In the genomic region with DNA sequence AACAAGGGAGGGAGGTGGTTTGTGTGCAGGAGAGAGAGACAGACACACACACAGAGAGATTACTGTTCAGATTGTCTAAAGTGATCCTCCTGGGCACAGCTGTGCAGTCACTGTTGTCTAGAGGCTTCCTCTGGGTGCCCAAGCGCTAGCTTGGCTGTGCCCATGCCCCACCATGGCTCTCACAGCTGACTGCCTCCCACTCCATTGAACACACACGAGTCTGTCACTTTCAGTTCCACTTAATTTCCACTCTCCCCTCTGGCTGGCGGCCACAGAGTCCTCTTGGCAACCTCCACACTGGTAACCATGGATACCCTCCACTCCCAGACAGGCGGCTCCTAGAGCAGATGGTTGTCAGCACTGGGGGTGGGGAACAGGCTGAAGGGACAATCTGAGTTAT, we compare ENCODE assay signal across 8 cellular contexts. TPM values are rescaled to one million over a fixed set of nuclear protein-coding genes. Genes with fewer than 3 reads are reported as not detected.
DNase-seq lines count a peak whose midpoint lies in the region; ATAC-seq, FAIRE-seq and TF ChIP-seq lines count a peak whose summit lies in the region.

No MANE protein-coding gene starts in this region.

- TF ChIP-seq CTCF in K562 (IDR thresholded peaks at IDR 0.05 in 2 of 3, conservative IDR thresholded peaks at IDR 0.05 in 1 of 3; ENCODE audit: insufficient read depth in 2 of 3, low read depth in 1 of 3, low read length in 3 of 3): no peak

- H3K36me3 Mint-ChIP-seq in naive thymus-derived CD8-positive, alpha-beta T cell: no peaks in the 10 kb centered on the region

- peaks cover 0 to 4% of the 10 kb centered on the region in 2 experiments; a peak in 3 of 5 replicates for H3K4me1 ChIP-seq in K562 (replicated peaks in 1 of 2; ENCODE audit: control insufficient read depth in 2 of 2, insufficient read depth in 2 of 2, low read length in 2 of 2)

- FAIRE-seq in K562 (lab: Jason Lieb, UNC) (no peak), islet of Langerhans (lab: Jason Lieb, UNC) (peak; percentile 96)

- H3K27me3 Mint-ChIP-seq in naive thymus-derived CD8-positive, alpha-beta T cell: peaks cover 12 to 44% (median 14%) of the 10 kb centered on the region in 5 donors

- CTCF ChIA-PET in K562 (lab: Yijun Ruan, JAX; ENCODE audit: low intra/inter-chr PET ratio): no interaction called here

- no peaks in the 10 kb centered on the region for H3K9me3 Mint-ChIP-seq in naive thymus-derived CD8-positive, alpha-beta T cell

- no peaks in the 10 kb centered on the region for H3K9me3 ChIP-seq in K562 (replicated peaks; ENCODE audit: control insufficient read depth, insufficient read depth, low read depth, low read length)

- H3K4me3 Mint-ChIP-seq in naive thymus-derived CD8-positive, alpha-beta T cell: no peak overlapping the region

- H3K27me3 ChIP-seq in K562 (ENCODE audit: control insufficient read depth in 2 of 2, insufficient read depth in 2 of 2, low read length in 2 of 2): peaks cover 6 to 9% of the 10 kb centered on the region in 2 experiments; a peak in 2 of 5 replicates

- H3K27ac Mint-ChIP-seq in naive thymus-derived CD8-positive, alpha-beta T cell: no peak overlapping the region

- no peaks in the 10 kb centered on the region for H3K79me2 ChIP-seq in K562 (ENCODE audit: control insufficient read depth, insufficient read depth, low read length)

- ATAC-seq in K562: peak; percentile 63
- ATAC-seq in naive thymus-derived CD8-positive, alpha-beta T cell: no peak
- no peak for ATAC-seq in HG02884 (IDR thresholded peaks at IDR 0.05; ENCODE audit: unreplicated experiment)

- in situ Hi-C loops in K562 (cut with MboI): no loop called here

- peak overlapping the region in 1 of 2 experiments; percentile 43; a peak in 1 of 4 replicates for H3K9ac ChIP-seq in K562 (ENCODE audit: insufficient read depth in 1 of 2, low read depth in 2 of 2, low read length in 2 of 2)

- POLR2A ChIA-PET in K562 (lab: Yijun Ruan, JAX): interaction anchor here (0.9 to 1.5 kb wide), 3 partner anchors 9 to 40 kb away, joined by 3 to 8 read pairs (median 3); no protein-coding TSS in a partner anchor
- POLR2A ChIA-PET in naive thymus-derived CD8-positive, alpha-beta T cell (lab: Charles Lee): interaction anchor here (0.6 kb wide), 1 partner anchor 147 kb away, joined by 3 read pairs; no protein-coding TSS in a partner anchor

- no peak overlapping the region for H3K4me3 ChIP-seq in K562

- TF ChIP-seq EP300 in K562 (IDR thresholded peaks at IDR 0.05; ENCODE audit: low read length): no peak

- no peak for TF ChIP-seq RAD21 in K562 (CRISPR knock-in tag; conservative IDR thresholded peaks at IDR 0.05 in 1 of 2, IDR thresholded peaks at IDR 0.05 in 1 of 2)

- 0% methylated on average over 4 of the region's 4 CpGs for WGBS in K562 (ENCODE audit: insufficient coverage, low coverage, missing lambda C conversion rate)

- TF ChIP-seq POLR2A in K562 (conservative IDR thresholded peaks at IDR 0.05): no peak

- no peak overlapping the region for H3K4me2 ChIP-seq in K562 (ENCODE audit: insufficient read depth, low read length)

- no peak overlapping the region for H2AFZ ChIP-seq in K562 (ENCODE audit: low read depth, low read length)

- H3K4me1 Mint-ChIP-seq in naive thymus-derived CD8-positive, alpha-beta T cell: no peaks in the 10 kb centered on the region

- BruUV-seq in K562 (replicated peaks; lab: Mats Ljungman, UMichigan): no TSS peak

- DNase-seq in ELF-1 (ENCODE audit: low read depth, low spot score) (peak; percentile 10), NCI-H2196 (lab: John Stamatoyannopoulos, UW; ENCODE audit: unreplicated experiment) (peak; percentile 91), K562 (ENCODE audit: extremely low read depth in 1 of 4, low spot score in 3 of 4) (peak in 2 of 4 experiments; percentile 17 to 27), stromal cell of bone marrow (ENCODE audit: low read depth) (peak; percentile 23), GF-D8 (lab: John Stamatoyannopoulos, UW) (no peak)
- no peak for DNase-seq in naive thymus-derived CD8-positive, alpha-beta T cell

- H3K27ac ChIP-seq in K562 (ENCODE audit: extremely low read depth, low read depth, low read length): no peak overlapping the region

- no peaks in the 10 kb centered on the region for H4K20me1 ChIP-seq in K562 (replicated peaks; ENCODE audit: control insufficient read depth, insufficient read depth, low read length)

- no peaks in the 10 kb centered on the region for H3K36me3 ChIP-seq in K562 (ENCODE audit: control insufficient read depth, insufficient read depth, low read length)

- intact Hi-C loops in K562 (cut with micrococcal nuclease): no loop called here

- H3K9me1 ChIP-seq in K562 (ENCODE audit: control insufficient read depth, insufficient read depth, low read length): no peaks in the 10 kb centered on the region

TF ChIP-seq in K562, 482 proteins besides CTCF, POLR2A, EP300 and RAD21 (continues in another document):
- TF ChIP-seq FOXJ2 (tag; IDR thresholded peaks at IDR 0.05) (peak; percentile 74; the same call in 1 of the 2 replicates), THAP12 (CRISPR knock-in tag; IDR thresholded peaks at IDR 0.05) (no peak), DACH1 (IDR thresholded peaks at IDR 0.05; ENCODE audit: partially characterized antibody) (no peak), TFAM (CRISPR knock-in tag; conservative IDR thresholded peaks at IDR 0.05) (no peak), MYNN (IDR thresholded peaks at IDR 0.05) (0 out of 2 replicates have a peak, but pooled peaks have one; percentile 24), MYNN (CRISPR knock-in tag; IDR thresholded peaks at IDR 0.05) (no peak), RFX1 (IDR thresholded peaks at IDR 0.05) (peak; percentile 88), HEY1 (CRISPR knock-in tag; IDR thresholded peaks at IDR 0.05; ENCODE audit: borderline replicate concordance) (no peak), ZSCAN29 (IDR thresholded peaks at IDR 0.05) (no peak), STAG1 (CRISPR knock-in tag; IDR thresholded peaks at IDR 0.05; ENCODE audit: borderline replicate concordance) (no peak), ILK (tag; IDR thresholded peaks at IDR 0.05; ENCODE audit: borderline replicate concordance, low read depth) (no peak), CBFA2T3 (IDR thresholded peaks at IDR 0.05) (0 out of 2 replicates have a peak, but pooled peaks have one; percentile 3)

RNA-seq across cellular contexts. Expression of gene MAP6, which starts 29.1 kb away (rescaled TPM):
- not detected in 2 replicates for total RNA-seq in K562 (2011; cell fraction: chromatin; rRNA removed; ENCODE audit: low replicate concordance)
- not detected in 2 replicates for total RNA-seq in K562 (2011; cell fraction: nucleolus; rRNA removed)
- total RNA-seq in K562 (2011; cell fraction: nucleoplasm; rRNA removed): not detected in 2 replicates
- total RNA-seq in K562 (2014; rRNA removed) (not detected in 2 replicates), K562 (2014; rRNA removed; fragmentation: Illumina TruSeq; extraction: Trizol) (not detected in 2 replicates), K562 (2015; rRNA removed; fragmentation: Illumina TruSeq; extraction: Trizol) (not detected in 2 replicates), K562 (2021) (0.07 TPM in 1 of 2 replicates, not detected in the other)
- polyA plus RNA-seq in K562 (2011; rRNA removed) (not detected in 2 replicates), K562 (2014; fragmentation: Illumina TruSeq; extraction: Trizol) (not detected in 2 replicates), K562 (2014; fragmentation: Nextera tagmentation; extraction: Ambion mirVana) (not detected), K562 (2014; rRNA removed) (not detected in 2 replicates)
- not detected in 2 replicates for polyA plus RNA-seq in K562 (2011; cell fraction: cytosol; rRNA removed)
- polyA plus RNA-seq in K562 (2011; cell fraction: nucleus; rRNA removed): not detected in 2 replicates
- 0.06 TPM in 1 of 2 replicates, not detected in the other for polyA plus RNA-seq in K562 (2012)
- not detected in 2 replicates for polyA minus RNA-seq in K562 (2011; rRNA and poly(A)+ RNA removed)
- polyA minus RNA-seq in K562 (2011; cell fraction: cytosol; rRNA and poly(A)+ RNA removed): not detected in 2 replicates
- not detected in 2 replicates for polyA minus RNA-seq in K562 (2011; cell fraction: nucleus; rRNA and poly(A)+ RNA removed)
- not detected for total RNA-seq in naive thymus-derived CD8-positive, alpha-beta T cell
- polyA plus RNA-seq in naive thymus-derived CD8-positive, alpha-beta T cell: not detected

Comparison
In these comparisons a context has a peak if more than half of its experiments do, and no peak if none do; other contexts are left out.
1. DNase-seq: peak in ELF-1 (single experiment), NCI-H2196 (single experiment) and stromal cell of bone marrow (single experiment); none in naive thymus-derived CD8-positive, alpha-beta T cell (0 of 10) and GF-D8 (single experiment).